In the genomic region with DNA sequence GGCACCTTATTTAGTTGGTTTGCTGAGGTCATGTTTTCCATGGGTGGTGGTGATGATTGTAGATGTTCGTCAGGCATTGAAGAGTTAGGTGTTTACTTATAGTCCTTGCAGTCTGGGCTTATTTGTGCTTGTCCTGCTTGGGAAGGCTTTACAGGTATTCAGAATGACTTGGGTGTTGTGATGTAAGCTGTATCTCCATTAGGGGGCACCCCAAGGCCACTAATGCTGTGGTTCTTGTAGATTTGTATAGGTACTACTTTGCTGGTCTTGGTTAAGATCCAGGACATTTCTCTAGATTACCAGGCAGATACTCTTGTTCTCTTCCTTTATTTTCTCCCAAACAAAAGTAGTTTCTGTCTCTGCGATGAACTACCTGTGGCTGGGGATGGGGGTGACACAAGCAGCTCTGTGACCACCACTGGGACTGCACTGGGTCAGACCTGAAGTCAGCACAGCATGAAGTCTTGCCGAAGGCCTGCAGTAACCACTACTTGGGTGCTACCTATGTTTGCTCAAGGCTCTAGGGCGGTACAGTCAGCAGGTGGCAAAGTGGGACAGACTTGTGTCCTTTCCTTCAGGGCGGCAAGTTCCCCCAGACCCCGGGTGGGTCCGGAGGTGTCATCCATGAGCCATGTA, we compare ENCODE assay signal across 1 cellular context.
TF ChIP-seq lines count a peak whose summit lies in the region.

No MANE protein-coding gene starts in this region.

TF ChIP-seq in WTC11, 78 proteins besides CTCF, POLR2A, EP300 and RAD21 (continued from another document):
- TF ChIP-seq, protein P1, sequence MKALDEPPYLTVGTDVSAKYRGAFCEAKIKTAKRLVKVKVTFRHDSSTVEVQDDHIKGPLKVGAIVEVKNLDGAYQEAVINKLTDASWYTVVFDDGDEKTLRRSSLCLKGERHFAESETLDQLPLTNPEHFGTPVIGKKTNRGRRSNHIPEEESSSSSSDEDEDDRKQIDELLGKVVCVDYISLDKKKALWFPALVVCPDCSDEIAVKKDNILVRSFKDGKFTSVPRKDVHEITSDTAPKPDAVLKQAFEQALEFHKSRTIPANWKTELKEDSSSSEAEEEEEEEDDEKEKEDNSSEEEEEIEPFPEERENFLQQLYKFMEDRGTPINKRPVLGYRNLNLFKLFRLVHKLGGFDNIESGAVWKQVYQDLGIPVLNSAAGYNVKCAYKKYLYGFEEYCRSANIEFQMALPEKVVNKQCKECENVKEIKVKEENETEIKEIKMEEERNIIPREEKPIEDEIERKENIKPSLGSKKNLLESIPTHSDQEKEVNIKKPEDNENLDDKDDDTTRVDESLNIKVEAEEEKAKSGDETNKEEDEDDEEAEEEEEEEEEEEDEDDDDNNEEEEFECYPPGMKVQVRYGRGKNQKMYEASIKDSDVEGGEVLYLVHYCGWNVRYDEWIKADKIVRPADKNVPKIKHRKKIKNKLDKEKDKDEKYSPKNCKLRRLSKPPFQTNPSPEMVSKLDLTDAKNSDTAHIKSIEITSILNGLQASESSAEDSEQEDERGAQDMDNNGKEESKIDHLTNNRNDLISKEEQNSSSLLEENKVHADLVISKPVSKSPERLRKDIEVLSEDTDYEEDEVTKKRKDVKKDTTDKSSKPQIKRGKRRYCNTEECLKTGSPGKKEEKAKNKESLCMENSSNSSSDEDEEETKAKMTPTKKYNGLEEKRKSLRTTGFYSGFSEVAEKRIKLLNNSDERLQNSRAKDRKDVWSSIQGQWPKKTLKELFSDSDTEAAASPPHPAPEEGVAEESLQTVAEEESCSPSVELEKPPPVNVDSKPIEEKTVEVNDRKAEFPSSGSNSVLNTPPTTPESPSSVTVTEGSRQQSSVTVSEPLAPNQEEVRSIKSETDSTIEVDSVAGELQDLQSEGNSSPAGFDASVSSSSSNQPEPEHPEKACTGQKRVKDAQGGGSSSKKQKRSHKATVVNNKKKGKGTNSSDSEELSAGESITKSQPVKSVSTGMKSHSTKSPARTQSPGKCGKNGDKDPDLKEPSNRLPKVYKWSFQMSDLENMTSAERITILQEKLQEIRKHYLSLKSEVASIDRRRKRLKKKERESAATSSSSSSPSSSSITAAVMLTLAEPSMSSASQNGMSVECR (CRISPR knock-in tag; IDR thresholded peaks at IDR 0.05; ENCODE audit: borderline replicate concordance), result no peak
- TF ChIP-seq ZNF232 (CRISPR knock-in tag; IDR thresholded peaks at IDR 0.05) (no peak), ZNF423 (CRISPR knock-in tag; IDR thresholded peaks at IDR 0.05) (no peak), CREB1 (CRISPR knock-in tag; IDR thresholded peaks at IDR 0.05) (no peak), CDX4 (CRISPR knock-in tag; IDR thresholded peaks at IDR 0.05; ENCODE audit: borderline replicate concordance) (no peak), SOX15 (CRISPR knock-in tag; IDR thresholded peaks at IDR 0.05) (no peak), NFATC4 (CRISPR knock-in tag; IDR thresholded peaks at IDR 0.05) (no peak), FOXJ3 (CRISPR knock-in tag; IDR thresholded peaks at IDR 0.05; ENCODE audit: borderline replicate concordance) (no peak), NR3C1 (CRISPR knock-in tag; conservative IDR thresholded peaks at IDR 0.05; ENCODE audit: low read depth) (no peak), PRRX2 (CRISPR knock-in tag; IDR thresholded peaks at IDR 0.05) (no peak)
- TF ChIP-seq, protein P2, sequence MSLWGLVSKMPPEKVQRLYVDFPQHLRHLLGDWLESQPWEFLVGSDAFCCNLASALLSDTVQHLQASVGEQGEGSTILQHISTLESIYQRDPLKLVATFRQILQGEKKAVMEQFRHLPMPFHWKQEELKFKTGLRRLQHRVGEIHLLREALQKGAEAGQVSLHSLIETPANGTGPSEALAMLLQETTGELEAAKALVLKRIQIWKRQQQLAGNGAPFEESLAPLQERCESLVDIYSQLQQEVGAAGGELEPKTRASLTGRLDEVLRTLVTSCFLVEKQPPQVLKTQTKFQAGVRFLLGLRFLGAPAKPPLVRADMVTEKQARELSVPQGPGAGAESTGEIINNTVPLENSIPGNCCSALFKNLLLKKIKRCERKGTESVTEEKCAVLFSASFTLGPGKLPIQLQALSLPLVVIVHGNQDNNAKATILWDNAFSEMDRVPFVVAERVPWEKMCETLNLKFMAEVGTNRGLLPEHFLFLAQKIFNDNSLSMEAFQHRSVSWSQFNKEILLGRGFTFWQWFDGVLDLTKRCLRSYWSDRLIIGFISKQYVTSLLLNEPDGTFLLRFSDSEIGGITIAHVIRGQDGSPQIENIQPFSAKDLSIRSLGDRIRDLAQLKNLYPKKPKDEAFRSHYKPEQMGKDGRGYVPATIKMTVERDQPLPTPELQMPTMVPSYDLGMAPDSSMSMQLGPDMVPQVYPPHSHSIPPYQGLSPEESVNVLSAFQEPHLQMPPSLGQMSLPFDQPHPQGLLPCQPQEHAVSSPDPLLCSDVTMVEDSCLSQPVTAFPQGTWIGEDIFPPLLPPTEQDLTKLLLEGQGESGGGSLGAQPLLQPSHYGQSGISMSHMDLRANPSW (CRISPR knock-in tag; conservative IDR thresholded peaks at IDR 0.05; ENCODE audit: low read depth), result no peak
- TF ChIP-seq, protein P3, sequence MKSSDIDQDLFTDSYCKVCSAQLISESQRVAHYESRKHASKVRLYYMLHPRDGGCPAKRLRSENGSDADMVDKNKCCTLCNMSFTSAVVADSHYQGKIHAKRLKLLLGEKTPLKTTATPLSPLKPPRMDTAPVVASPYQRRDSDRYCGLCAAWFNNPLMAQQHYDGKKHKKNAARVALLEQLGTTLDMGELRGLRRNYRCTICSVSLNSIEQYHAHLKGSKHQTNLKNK (CRISPR knock-in tag; IDR thresholded peaks at IDR 0.05), result no peak
- TF ChIP-seq, protein P4, sequence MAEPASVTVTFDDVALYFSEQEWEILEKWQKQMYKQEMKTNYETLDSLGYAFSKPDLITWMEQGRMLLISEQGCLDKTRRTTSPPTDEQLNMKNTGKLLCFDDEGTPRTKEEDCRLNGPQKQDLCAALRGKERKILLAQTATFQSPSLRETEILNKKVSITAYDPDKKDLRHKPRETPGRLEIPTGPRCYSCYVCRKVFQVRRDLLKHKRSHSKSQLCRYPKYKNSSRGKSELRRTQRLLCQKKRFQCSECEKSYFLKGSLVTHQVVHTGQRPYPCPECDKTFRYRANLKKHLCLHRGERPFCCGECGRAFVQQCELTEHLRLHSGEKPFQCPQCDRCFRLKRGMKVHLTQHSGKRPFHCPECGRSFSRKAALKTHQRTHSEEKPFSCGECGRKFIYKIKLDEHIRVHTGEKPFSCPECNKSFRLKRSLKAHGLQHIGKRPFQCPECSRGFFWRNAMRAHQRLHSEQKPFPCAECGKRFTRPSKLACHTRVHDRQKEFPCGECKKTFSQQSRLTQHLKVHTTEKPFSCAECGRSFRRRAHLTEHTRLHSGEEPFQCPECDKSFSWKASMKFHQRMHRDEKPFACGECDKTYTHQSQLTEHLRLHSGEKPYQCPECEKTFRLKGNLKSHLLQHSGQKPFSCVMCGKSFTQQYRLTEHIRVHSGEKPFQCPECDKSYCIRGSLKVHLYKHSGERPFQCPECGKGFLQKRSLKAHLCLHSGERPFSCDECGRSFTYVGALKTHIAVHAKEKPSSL (CRISPR knock-in tag; conservative IDR thresholded peaks at IDR 0.05), result no peak
